Comparison of ENCODE assay signal across 22 cellular contexts in the genomic region with DNA sequence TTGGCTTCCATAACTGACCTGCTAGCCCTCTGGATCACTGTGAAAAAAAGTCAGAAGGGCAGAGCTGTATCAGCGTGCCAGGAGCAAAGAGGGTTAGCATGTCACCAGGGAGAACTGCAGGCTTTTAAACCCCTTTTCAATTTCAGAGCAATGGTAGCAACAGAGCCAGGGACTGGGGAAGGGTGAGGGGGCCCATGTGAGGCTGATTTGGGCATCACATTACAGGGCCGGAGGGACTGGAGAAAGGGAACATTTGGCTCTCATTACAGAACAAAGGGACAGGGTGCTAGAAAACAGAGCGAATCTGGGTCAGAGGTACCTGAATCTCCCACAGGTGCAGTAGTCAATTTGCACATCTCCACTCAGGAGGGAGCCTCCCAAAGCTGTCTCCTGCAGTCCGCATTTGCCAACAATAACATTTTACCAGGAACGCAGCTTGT.
A peak's percentile ranks its signal among the peaks of the same experiment; 100 is the strongest.
DNase-seq lines count a peak whose midpoint lies in the region; ATAC-seq lines count a peak whose summit lies in the region.
"Had no signal": no experiment of that assay in that cellular context is flagged by ENCODE, and none has a peak within 500 bp of the region (broad histone marks: within the 10 kb centered on the region; RNA-seq: fewer than 3 reads in every experiment).

No MANE protein-coding gene starts in this region.

- peaks cover 0 to 3% of the 10 kb centered on the region in 2 donors for H3K9me3 Mint-ChIP-seq in activated naive CD4-positive, alpha-beta T cell treated with anti-CD3 and anti-CD28 coated beads, Interleukin-2, amount 50 U/mL, for 72 hours
- H3K9me3 Mint-ChIP-seq: activated CD4-positive, alpha-beta T cell treated with anti-CD3 and anti-CD28 coated beads, Interleukin-2, amount 10 ng/mL, durations not matched to agents 7 days and 5 days; activated naive CD8-positive, alpha-beta T cell treated with anti-CD3 and anti-CD28 coated beads, Interleukin-2, amount 50 U/mL, for 24 hours; activated T-helper 2 cell treated with anti-CD3 and anti-CD28 coated beads, Interferon-gamma antibody, Interleukin-2, Interleukin-4, amounts not matched to agents 10 μg/mL and 5 μg/mL and 100 μg/mL, durations not matched to agents 14 hours and 24 hours and 36 hours had no signal

- peak overlapping the region; percentile 19 for H3K4me3 ChIP-seq in iPS-18a (ENCODE audit: low read length)
- H3K4me3 ChIP-seq: body of pancreas, K562, lung, upper lobe of right lung had no signal

- no peaks in the 10 kb centered on the region for H3K27me3 ChIP-seq in iPS-18a (ENCODE audit: control insufficient read depth, insufficient read depth, low read length)
- H3K27me3 ChIP-seq: body of pancreas, upper lobe of right lung had no signal

- H3K4me1 ChIP-seq in iPS-18a (ENCODE audit: control insufficient read depth, low read depth, low read length) = peaks cover 19% of the 10 kb centered on the region
- H3K4me1 ChIP-seq: body of pancreas, upper lobe of right lung had no signal

- H3K27ac ChIP-seq in iPS-18a (ENCODE audit: low read length) = peak overlapping the region; percentile 60
- H3K27ac ChIP-seq: body of pancreas, upper lobe of right lung had no signal

- no peaks in the 10 kb centered on the region for H3K36me3 ChIP-seq in iPS-18a (ENCODE audit: control insufficient read depth, low read depth, low read length)
- H3K36me3 ChIP-seq: upper lobe of right lung had no signal

- H3K9me3 ChIP-seq in iPS-18a (ENCODE audit: control insufficient read depth, low read depth, low read length) = no peaks in the 10 kb centered on the region
- H3K9me3 ChIP-seq: body of pancreas, upper lobe of right lung had no signal

- H3K9ac ChIP-seq in iPS-18a (ENCODE audit: low read length) = peak overlapping the region; percentile 4

- H3K27ac Mint-ChIP-seq in activated naive CD4-positive, alpha-beta T cell treated with anti-CD3 and anti-CD28 coated beads, Interleukin-2, amount 50 U/mL, for 72 hours = no peak overlapping the region
- H3K27ac Mint-ChIP-seq: activated CD4-positive, alpha-beta T cell treated with anti-CD3 and anti-CD28 coated beads, Interleukin-2, amount 10 ng/mL, durations not matched to agents 7 days and 5 days; activated naive CD8-positive, alpha-beta T cell treated with anti-CD3 and anti-CD28 coated beads, Interleukin-2, amount 50 U/mL, for 24 hours; activated T-helper 2 cell treated with anti-CD3 and anti-CD28 coated beads, Interferon-gamma antibody, Interleukin-2, Interleukin-4, amounts not matched to agents 10 μg/mL and 5 μg/mL and 100 μg/mL, durations not matched to agents 14 hours and 24 hours and 36 hours; B cell had no signal

- H3K36me3 Mint-ChIP-seq in activated naive CD4-positive, alpha-beta T cell treated with anti-CD3 and anti-CD28 coated beads, Interleukin-2, amount 50 U/mL, for 72 hours = no peaks in the 10 kb centered on the region

- DNase-seq in NCI-H2171 treated with DMSO at 0.1 percent for 48 hours (lab: John Stamatoyannopoulos, UW) (peak; percentile 40), NCI-H2171 (lab: John Stamatoyannopoulos, UW) (no peak), ecto neural progenitor cell (ENCODE audit: low spot score) (peak; percentile 50), EL (no peak)
- no peak for DNase-seq in activated naive CD4-positive, alpha-beta T cell treated with anti-CD3 and anti-CD28 coated beads, Interleukin-2, amount 50 U/mL, for 72 hours (ENCODE audit: low spot score in 2 of 2)
- DNase-seq: activated CD4-positive, alpha-beta T cell treated with anti-CD3 and anti-CD28 coated beads, Interleukin-2, amount 10 ng/mL, durations not matched to agents 7 days and 5 days; activated CD8-positive, alpha-beta memory T cell treated with anti-CD3 and anti-CD28 coated beads, Interleukin-2, amount 50 U/mL, for 4 hours; activated naive CD8-positive, alpha-beta T cell treated with anti-CD3 and anti-CD28 coated beads, Interleukin-2, amount 50 U/mL, for 24 hours; body of pancreas; DMS79; NCI-H526 treated with DMSO at 0.1 percent for 48 hours; SIG-M5; stimulated activated CD8-positive, alpha-beta memory T cell treated with anti-CD3 and anti-CD28 coated beads, Interleukin-4, amount 100 ng/mL, for 48 hours; upper lobe of right lung had no signal

- ATAC-seq in HG03460 (IDR thresholded peaks at IDR 0.05; ENCODE audit: unreplicated experiment) = no peak
- no peak for ATAC-seq in HG02884 (IDR thresholded peaks at IDR 0.05; ENCODE audit: unreplicated experiment)
- no peak for ATAC-seq in activated naive CD4-positive, alpha-beta T cell treated with anti-CD3 and anti-CD28 coated beads, Interleukin-2, amount 50 U/mL, for 72 hours
- ATAC-seq: activated naive CD8-positive, alpha-beta T cell treated with anti-CD3 and anti-CD28 coated beads, Interleukin-2, amount 50 U/mL, for 24 hours; body of pancreas; HCT116; K562; upper lobe of right lung had no signal

Comparison
In these comparisons a context has a peak if more than half of its experiments do, and no peak if none do; other contexts are left out.
1. DNase-seq: peak in NCI-H2171 treated with DMSO at 0.1 percent for 48 hours (single experiment) and ecto neural progenitor cell (single experiment); none in NCI-H2171 (single experiment), EL (single experiment) and activated naive CD4-positive, alpha-beta T cell treated with anti-CD3 and anti-CD28 coated beads, Interleukin-2, amount 50 U/mL, for 72 hours (0 of 2).